Comparison of ENCODE assay signal across 11 cellular contexts in the genomic region with DNA sequence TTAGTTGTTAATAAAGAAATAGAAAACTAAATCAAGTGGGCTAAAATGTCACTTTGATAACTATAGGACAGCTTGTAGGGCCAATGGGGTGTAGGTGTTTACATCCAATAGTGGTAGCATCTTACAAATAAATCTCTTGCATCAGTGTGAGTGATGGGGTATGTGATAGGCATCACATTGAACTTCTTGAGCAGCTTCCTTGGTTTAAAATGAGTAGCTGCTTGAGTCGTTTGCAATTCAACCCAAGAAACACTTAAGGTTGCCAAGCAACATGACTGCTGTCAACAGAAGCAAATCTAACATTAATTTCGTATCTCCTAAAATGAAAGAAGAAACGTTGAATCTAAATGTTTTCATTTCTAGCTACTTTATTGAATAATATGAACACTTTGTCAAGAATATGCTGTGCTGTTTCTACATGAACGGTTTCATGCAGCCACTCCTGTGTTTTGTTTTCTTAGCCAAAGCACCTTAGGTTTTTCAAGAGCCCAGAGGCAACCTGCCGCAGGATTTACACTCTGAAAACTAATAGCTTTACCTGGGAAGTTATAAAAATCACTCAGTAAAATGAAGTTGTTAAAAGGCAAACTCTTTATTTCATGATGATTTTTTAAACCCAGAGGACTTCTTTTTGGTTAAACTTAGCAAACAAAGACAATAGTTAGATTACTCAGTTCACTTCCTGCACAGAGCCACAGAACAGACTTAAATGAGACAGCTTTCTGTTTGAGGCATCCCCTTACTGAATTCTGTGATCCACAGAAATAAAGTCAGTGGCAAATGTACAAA.
DNase-seq lines count a peak whose midpoint lies in the region; ATAC-seq and TF ChIP-seq lines count a peak whose summit lies in the region.
"Had no signal": no experiment of that assay in that cellular context is flagged by ENCODE, and none has a peak within 500 bp of the region (broad histone marks: within the 10 kb centered on the region; RNA-seq: fewer than 3 reads in every experiment).

No MANE protein-coding gene starts in this region.

- H3K4me3 ChIP-seq in right atrium auricular region (no peak overlapping the region), Peyer's patch (no peak overlapping the region)
- H3K4me3 ChIP-seq: BLaER1 treated with 17β-estradiol and CSF1 and Interleukin-3, amounts not matched to agents 10 nM and 100 nM had no signal

- H3K4me1 Mint-ChIP-seq in activated T-cell treated with anti-CD3 and anti-CD28 coated beads, Interleukin-2, amount 50 U/mL, for 24 hours (ENCODE audit: low read depth): peaks cover 4% of the 10 kb centered on the region
- no peaks in the 10 kb centered on the region for H3K4me1 Mint-ChIP-seq in stimulated activated naive CD8-positive, alpha-beta T cell treated with anti-CD3 and anti-CD28 coated beads, Interleukin-15, amount 100 ng/mL, for 72 hours

- no peaks in the 10 kb centered on the region for H3K36me3 ChIP-seq in right atrium auricular region
- H3K36me3 ChIP-seq in Peyer's patch: no peaks in the 10 kb centered on the region
- H3K36me3 ChIP-seq: BLaER1 treated with 17β-estradiol and CSF1 and Interleukin-3, amounts not matched to agents 10 nM and 100 nM had no signal

- no peak for TF ChIP-seq POLR2A in Peyer's patch (IDR thresholded peaks at IDR 0.05)

- H3K4me1 ChIP-seq in right atrium auricular region (no peaks in the 10 kb centered on the region), Peyer's patch (no peaks in the 10 kb centered on the region)

- no peak for DNase-seq in activated T-cell treated with anti-CD3 and anti-CD28 coated beads, Interleukin-2, amount 50 U/mL, for 24 hours
- no peak for DNase-seq in activated T-cell treated with anti-CD3 and anti-CD28 coated beads, Interleukin-2, amount 50 U/mL, for 48 hours
- DNase-seq in M059J (ENCODE audit: low read depth): peak; percentile 29
- DNase-seq in stimulated activated naive CD8-positive, alpha-beta T cell treated with anti-CD3 and anti-CD28 coated beads, Interleukin-15, amount 100 ng/mL, for 72 hours: no peak
- no peak for DNase-seq in right atrium auricular region (ENCODE audit: low spot score)
- no peak for DNase-seq in Peyer's patch
- DNase-seq in medulla oblongata (ENCODE audit: extremely low spot score): no peak
- DNase-seq: activated naive CD8-positive, alpha-beta T cell treated with anti-CD3 and anti-CD28 coated beads, Interleukin-2, amount 10 ng/mL, durations not matched to agents 7 days and 5 days had no signal

- no peak overlapping the region for H3K4me3 Mint-ChIP-seq in activated T-cell treated with anti-CD3 and anti-CD28 coated beads, Interleukin-2, amount 50 U/mL, for 24 hours
- no peak overlapping the region for H3K4me3 Mint-ChIP-seq in stimulated activated naive CD8-positive, alpha-beta T cell treated with anti-CD3 and anti-CD28 coated beads, Interleukin-15, amount 100 ng/mL, for 72 hours
- H3K4me3 Mint-ChIP-seq: activated naive CD8-positive, alpha-beta T cell treated with anti-CD3 and anti-CD28 coated beads, Interleukin-2, amount 10 ng/mL, durations not matched to agents 7 days and 5 days had no signal

- no peaks in the 10 kb centered on the region for H3K27me3 Mint-ChIP-seq in activated T-cell treated with anti-CD3 and anti-CD28 coated beads, Interleukin-2, amount 50 U/mL, for 24 hours
- H3K27me3 Mint-ChIP-seq in stimulated activated naive CD8-positive, alpha-beta T cell treated with anti-CD3 and anti-CD28 coated beads, Interleukin-15, amount 100 ng/mL, for 72 hours: no peaks in the 10 kb centered on the region
- H3K27me3 Mint-ChIP-seq: activated naive CD8-positive, alpha-beta T cell treated with anti-CD3 and anti-CD28 coated beads, Interleukin-2, amount 10 ng/mL, durations not matched to agents 7 days and 5 days had no signal

- no peak overlapping the region for H3K27ac ChIP-seq in right atrium auricular region
- no peak overlapping the region for H3K27ac ChIP-seq in Peyer's patch
- H3K27ac ChIP-seq: BLaER1 treated with 17β-estradiol and CSF1 and Interleukin-3, amounts not matched to agents 10 nM and 100 nM had no signal

- no peaks in the 10 kb centered on the region for H3K9me3 Mint-ChIP-seq in activated T-cell treated with anti-CD3 and anti-CD28 coated beads, Interleukin-2, amount 50 U/mL, for 24 hours
- no peaks in the 10 kb centered on the region for H3K9me3 Mint-ChIP-seq in stimulated activated naive CD8-positive, alpha-beta T cell treated with anti-CD3 and anti-CD28 coated beads, Interleukin-15, amount 100 ng/mL, for 72 hours
- H3K9me3 Mint-ChIP-seq: activated naive CD8-positive, alpha-beta T cell treated with anti-CD3 and anti-CD28 coated beads, Interleukin-2, amount 10 ng/mL, durations not matched to agents 7 days and 5 days had no signal

- H3K9me3 ChIP-seq in right atrium auricular region (no peaks in the 10 kb centered on the region), Peyer's patch (no peaks in the 10 kb centered on the region)

- ATAC-seq in HG02610 (IDR thresholded peaks at IDR 0.05; ENCODE audit: unreplicated experiment): peak; percentile 79
- peak; percentile 72 for ATAC-seq in stimulated activated naive CD8-positive, alpha-beta T cell treated with anti-CD3 and anti-CD28 coated beads, Interleukin-15, amount 100 ng/mL, for 72 hours
- ATAC-seq: Right ventricle myocardium inferior had no signal

- TF ChIP-seq CTCF in right atrium auricular region (IDR thresholded peaks at IDR 0.05): no peak
- TF ChIP-seq CTCF in Peyer's patch (IDR thresholded peaks at IDR 0.05): no peak

- no peaks in the 10 kb centered on the region for H3K36me3 Mint-ChIP-seq in activated T-cell treated with anti-CD3 and anti-CD28 coated beads, Interleukin-2, amount 50 U/mL, for 24 hours (ENCODE audit: low read depth)
- H3K36me3 Mint-ChIP-seq: activated naive CD8-positive, alpha-beta T cell treated with anti-CD3 and anti-CD28 coated beads, Interleukin-2, amount 10 ng/mL, durations not matched to agents 7 days and 5 days had no signal

- H3K27me3 ChIP-seq in right atrium auricular region: no peaks in the 10 kb centered on the region
- H3K27me3 ChIP-seq in Peyer's patch: no peaks in the 10 kb centered on the region
- H3K27me3 ChIP-seq: BLaER1 treated with 17β-estradiol and CSF1 and Interleukin-3, amounts not matched to agents 10 nM and 100 nM had no signal

- H3K27ac Mint-ChIP-seq in activated T-cell treated with anti-CD3 and anti-CD28 coated beads, Interleukin-2, amount 50 U/mL, for 24 hours: peak overlapping the region; percentile 37
- no peak overlapping the region for H3K27ac Mint-ChIP-seq in stimulated activated naive CD8-positive, alpha-beta T cell treated with anti-CD3 and anti-CD28 coated beads, Interleukin-15, amount 100 ng/mL, for 72 hours
- H3K27ac Mint-ChIP-seq: activated naive CD8-positive, alpha-beta T cell treated with anti-CD3 and anti-CD28 coated beads, Interleukin-2, amount 10 ng/mL, durations not matched to agents 7 days and 5 days had no signal
